ENCODE assay signal across 1 cellular context in the genomic region with DNA sequence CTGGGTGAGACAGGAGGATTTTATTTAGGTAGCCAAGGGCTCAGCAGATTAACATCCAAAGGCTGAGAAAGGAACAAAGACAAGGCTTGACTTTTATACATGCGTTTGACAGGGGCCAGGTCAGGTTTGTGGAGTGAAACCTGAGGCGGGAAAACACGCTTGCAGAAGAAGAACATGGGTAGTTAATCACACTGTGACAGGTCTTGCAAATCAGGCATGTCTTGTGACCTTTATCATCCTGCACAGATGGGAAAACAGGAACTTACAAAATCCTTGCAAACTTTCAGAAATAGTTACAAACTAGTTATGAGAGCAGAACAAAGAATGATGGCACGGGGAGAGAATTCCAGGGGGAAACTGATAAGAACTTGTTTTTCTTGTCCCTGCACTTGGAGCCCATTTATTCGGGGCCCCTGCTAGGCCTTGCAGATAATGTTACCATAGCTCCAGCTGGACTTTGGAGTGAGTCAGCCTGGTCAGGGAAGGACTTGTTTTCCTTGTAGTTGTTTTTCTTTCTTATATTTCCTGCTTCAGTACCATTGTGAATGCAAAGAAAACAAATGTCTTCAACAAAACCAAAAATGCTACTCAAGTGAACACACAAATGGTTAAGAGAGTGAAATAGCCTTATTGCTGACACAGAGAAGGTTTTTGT.
TF ChIP-seq lines count a peak whose summit lies in the region.

No MANE protein-coding gene starts in this region.

TF ChIP-seq in K562, 482 proteins besides CTCF, POLR2A, EP300 and RAD21 (continued from another document and continues in another):
- TF ChIP-seq BHLHE40 (IDR thresholded peaks at IDR 0.05; ENCODE audit: low read length): peak; percentile 82; the same call in 1 of the 2 replicates
- no peak for TF ChIP-seq ZFPM2 (CRISPR knock-in tag; IDR thresholded peaks at IDR 0.05)
- TF ChIP-seq CCAR2 (IDR thresholded peaks at IDR 0.05; ENCODE audit: low read depth, low read length): no peak
- TF ChIP-seq, protein P1, sequence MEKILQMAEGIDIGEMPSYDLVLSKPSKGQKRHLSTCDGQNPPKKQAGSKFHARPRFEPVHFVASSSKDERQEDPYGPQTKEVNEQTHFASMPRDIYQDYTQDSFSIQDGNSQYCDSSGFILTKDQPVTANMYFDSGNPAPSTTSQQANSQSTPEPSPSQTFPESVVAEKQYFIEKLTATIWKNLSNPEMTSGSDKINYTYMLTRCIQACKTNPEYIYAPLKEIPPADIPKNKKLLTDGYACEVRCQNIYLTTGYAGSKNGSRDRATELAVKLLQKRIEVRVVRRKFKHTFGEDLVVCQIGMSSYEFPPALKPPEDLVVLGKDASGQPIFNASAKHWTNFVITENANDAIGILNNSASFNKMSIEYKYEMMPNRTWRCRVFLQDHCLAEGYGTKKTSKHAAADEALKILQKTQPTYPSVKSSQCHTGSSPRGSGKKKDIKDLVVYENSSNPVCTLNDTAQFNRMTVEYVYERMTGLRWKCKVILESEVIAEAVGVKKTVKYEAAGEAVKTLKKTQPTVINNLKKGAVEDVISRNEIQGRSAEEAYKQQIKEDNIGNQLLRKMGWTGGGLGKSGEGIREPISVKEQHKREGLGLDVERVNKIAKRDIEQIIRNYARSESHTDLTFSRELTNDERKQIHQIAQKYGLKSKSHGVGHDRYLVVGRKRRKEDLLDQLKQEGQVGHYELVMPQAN (IDR thresholded peaks at IDR 0.05; ENCODE audit: borderline replicate concordance): no peak
- no peak for TF ChIP-seq DNMT1 (IDR thresholded peaks at IDR 0.05)
- TF ChIP-seq NBN (IDR thresholded peaks at IDR 0.05; ENCODE audit: low read depth): peak; percentile 51; the same call in 1 of the 2 replicates
- no peak for TF ChIP-seq SNIP1 (IDR thresholded peaks at IDR 0.05; ENCODE audit: low read depth)
- TF ChIP-seq MYC (IDR thresholded peaks at IDR 0.05; ENCODE audit: low read depth, low read length): no peak
- TF ChIP-seq MYC (CRISPR knock-in tag; IDR thresholded peaks at IDR 0.05; ENCODE audit: borderline replicate concordance, low read depth): no peak
- TF ChIP-seq FOXM1 (IDR thresholded peaks at IDR 0.05; ENCODE audit: low read depth): peak; percentile 62; the same call in 1 of the 2 replicates
- TF ChIP-seq FOXM1 (CRISPR knock-in tag; IDR thresholded peaks at IDR 0.05; ENCODE audit: low read depth): no peak
- TF ChIP-seq MCM2 (IDR thresholded peaks at IDR 0.05; ENCODE audit: low read depth): no peak
- TF ChIP-seq ZNF57 (CRISPR knock-in tag; IDR thresholded peaks at IDR 0.05): no peak
- TF ChIP-seq ZNF280A (IDR thresholded peaks at IDR 0.05; ENCODE audit: low read depth, partially characterized antibody): no peak
- no peak for TF ChIP-seq TFAM (CRISPR knock-in tag; conservative IDR thresholded peaks at IDR 0.05)
- TF ChIP-seq, protein P2, sequence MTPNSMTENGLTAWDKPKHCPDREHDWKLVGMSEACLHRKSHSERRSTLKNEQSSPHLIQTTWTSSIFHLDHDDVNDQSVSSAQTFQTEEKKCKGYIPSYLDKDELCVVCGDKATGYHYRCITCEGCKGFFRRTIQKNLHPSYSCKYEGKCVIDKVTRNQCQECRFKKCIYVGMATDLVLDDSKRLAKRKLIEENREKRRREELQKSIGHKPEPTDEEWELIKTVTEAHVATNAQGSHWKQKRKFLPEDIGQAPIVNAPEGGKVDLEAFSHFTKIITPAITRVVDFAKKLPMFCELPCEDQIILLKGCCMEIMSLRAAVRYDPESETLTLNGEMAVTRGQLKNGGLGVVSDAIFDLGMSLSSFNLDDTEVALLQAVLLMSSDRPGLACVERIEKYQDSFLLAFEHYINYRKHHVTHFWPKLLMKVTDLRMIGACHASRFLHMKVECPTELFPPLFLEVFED (CRISPR knock-in tag; conservative IDR thresholded peaks at IDR 0.05): no peak
- TF ChIP-seq TCF3 (CRISPR knock-in tag; IDR thresholded peaks at IDR 0.05): peak; percentile 82
- no peak for TF ChIP-seq HIVEP1 (CRISPR knock-in tag; IDR thresholded peaks at IDR 0.05)
- no peak for TF ChIP-seq FOXP1 (CRISPR knock-in tag; IDR thresholded peaks at IDR 0.05)
- TF ChIP-seq ZNF134 (CRISPR knock-in tag; conservative IDR thresholded peaks at IDR 0.05): no peak
- TF ChIP-seq ZNF311 (CRISPR knock-in tag; IDR thresholded peaks at IDR 0.05): no peak
- TF ChIP-seq, protein P3, sequence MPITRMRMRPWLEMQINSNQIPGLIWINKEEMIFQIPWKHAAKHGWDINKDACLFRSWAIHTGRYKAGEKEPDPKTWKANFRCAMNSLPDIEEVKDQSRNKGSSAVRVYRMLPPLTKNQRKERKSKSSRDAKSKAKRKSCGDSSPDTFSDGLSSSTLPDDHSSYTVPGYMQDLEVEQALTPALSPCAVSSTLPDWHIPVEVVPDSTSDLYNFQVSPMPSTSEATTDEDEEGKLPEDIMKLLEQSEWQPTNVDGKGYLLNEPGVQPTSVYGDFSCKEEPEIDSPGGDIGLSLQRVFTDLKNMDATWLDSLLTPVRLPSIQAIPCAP (CRISPR knock-in tag; IDR thresholded peaks at IDR 0.05; ENCODE audit: borderline replicate concordance): no peak
- TF ChIP-seq L3MBTL2 (IDR thresholded peaks at IDR 0.05): peak; percentile 60
- TF ChIP-seq ZBTB12 (CRISPR knock-in tag; IDR thresholded peaks at IDR 0.05): no peak
- TF ChIP-seq, protein P4, sequence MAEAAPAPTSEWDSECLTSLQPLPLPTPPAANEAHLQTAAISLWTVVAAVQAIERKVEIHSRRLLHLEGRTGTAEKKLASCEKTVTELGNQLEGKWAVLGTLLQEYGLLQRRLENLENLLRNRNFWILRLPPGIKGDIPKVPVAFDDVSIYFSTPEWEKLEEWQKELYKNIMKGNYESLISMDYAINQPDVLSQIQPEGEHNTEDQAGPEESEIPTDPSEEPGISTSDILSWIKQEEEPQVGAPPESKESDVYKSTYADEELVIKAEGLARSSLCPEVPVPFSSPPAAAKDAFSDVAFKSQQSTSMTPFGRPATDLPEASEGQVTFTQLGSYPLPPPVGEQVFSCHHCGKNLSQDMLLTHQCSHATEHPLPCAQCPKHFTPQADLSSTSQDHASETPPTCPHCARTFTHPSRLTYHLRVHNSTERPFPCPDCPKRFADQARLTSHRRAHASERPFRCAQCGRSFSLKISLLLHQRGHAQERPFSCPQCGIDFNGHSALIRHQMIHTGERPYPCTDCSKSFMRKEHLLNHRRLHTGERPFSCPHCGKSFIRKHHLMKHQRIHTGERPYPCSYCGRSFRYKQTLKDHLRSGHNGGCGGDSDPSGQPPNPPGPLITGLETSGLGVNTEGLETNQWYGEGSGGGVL (CRISPR knock-in tag; IDR thresholded peaks at IDR 0.05): no peak
- TF ChIP-seq PHTF2 (CRISPR knock-in tag; IDR thresholded peaks at IDR 0.05): no peak
- TF ChIP-seq ZFP36 (IDR thresholded peaks at IDR 0.05; ENCODE audit: low read depth, low read length, partially characterized antibody): no peak
- TF ChIP-seq ARID2 (IDR thresholded peaks at IDR 0.05): no peak
- TF ChIP-seq ZNF695 (CRISPR knock-in tag; IDR thresholded peaks at IDR 0.05): no peak
- no peak for TF ChIP-seq ZNF253 (CRISPR knock-in tag; conservative IDR thresholded peaks at IDR 0.05)
- TF ChIP-seq RNF2 (IDR thresholded peaks at IDR 0.05): peak; percentile 41; the same call in 1 of the 2 replicates
- TF ChIP-seq CREB1 (IDR thresholded peaks at IDR 0.05): no peak
- TF ChIP-seq CREB1 (CRISPR knock-in tag; IDR thresholded peaks at IDR 0.05): no peak
- no peak for TF ChIP-seq POLR2B (IDR thresholded peaks at IDR 0.05; ENCODE audit: low read depth, partially characterized antibody)
- no peak for TF ChIP-seq RBFOX2 (IDR thresholded peaks at IDR 0.05; ENCODE audit: low read depth, low read length)
- peak in 1 of 2 experiments; percentile 64 for TF ChIP-seq E2F6 (IDR thresholded peaks at IDR 0.05; ENCODE audit: borderline replicate concordance in 1 of 2, extremely low read depth in 1 of 2, insufficient read depth in 1 of 2, insufficient read length in 1 of 2, low read depth in 1 of 2, low read length in 1 of 2, poor library complexity in 1 of 2, severe bottlenecking in 1 of 2)
- TF ChIP-seq CHD4 (IDR thresholded peaks at IDR 0.05; ENCODE audit: insufficient read depth, insufficient replicate concordance, low read depth, low read length, poor library complexity, severe bottlenecking): no peak
- TF ChIP-seq PHB2 (IDR thresholded peaks at IDR 0.05; ENCODE audit: low read depth): 0 out of 2 replicates have a peak, but pooled peaks have one; percentile 19
- TF ChIP-seq NCOA2 (IDR thresholded peaks at IDR 0.05; ENCODE audit: partially characterized antibody in 2 of 2): no peak
- no peak for TF ChIP-seq SAFB (IDR thresholded peaks at IDR 0.05; ENCODE audit: borderline replicate concordance, low read depth, low read length)
- TF ChIP-seq BRF1 (IDR thresholded peaks at IDR 0.05; ENCODE audit: borderline replicate concordance, extremely low read depth, insufficient read length): no peak
- TF ChIP-seq CBFA2T3 (IDR thresholded peaks at IDR 0.05): peak; percentile 90
- no peak for TF ChIP-seq ZNF778 (CRISPR knock-in tag; IDR thresholded peaks at IDR 0.05)
- no peak for TF ChIP-seq PHF8 (IDR thresholded peaks at IDR 0.05; ENCODE audit: borderline replicate concordance, low read length)
- no peak for TF ChIP-seq HBP1 (CRISPR knock-in tag; IDR thresholded peaks at IDR 0.05)
- TF ChIP-seq TAF15 (IDR thresholded peaks at IDR 0.05; ENCODE audit: low read depth, low read length): no peak
- TF ChIP-seq ZNF224 (CRISPR knock-in tag; IDR thresholded peaks at IDR 0.05): no peak
- TF ChIP-seq, protein P5, sequence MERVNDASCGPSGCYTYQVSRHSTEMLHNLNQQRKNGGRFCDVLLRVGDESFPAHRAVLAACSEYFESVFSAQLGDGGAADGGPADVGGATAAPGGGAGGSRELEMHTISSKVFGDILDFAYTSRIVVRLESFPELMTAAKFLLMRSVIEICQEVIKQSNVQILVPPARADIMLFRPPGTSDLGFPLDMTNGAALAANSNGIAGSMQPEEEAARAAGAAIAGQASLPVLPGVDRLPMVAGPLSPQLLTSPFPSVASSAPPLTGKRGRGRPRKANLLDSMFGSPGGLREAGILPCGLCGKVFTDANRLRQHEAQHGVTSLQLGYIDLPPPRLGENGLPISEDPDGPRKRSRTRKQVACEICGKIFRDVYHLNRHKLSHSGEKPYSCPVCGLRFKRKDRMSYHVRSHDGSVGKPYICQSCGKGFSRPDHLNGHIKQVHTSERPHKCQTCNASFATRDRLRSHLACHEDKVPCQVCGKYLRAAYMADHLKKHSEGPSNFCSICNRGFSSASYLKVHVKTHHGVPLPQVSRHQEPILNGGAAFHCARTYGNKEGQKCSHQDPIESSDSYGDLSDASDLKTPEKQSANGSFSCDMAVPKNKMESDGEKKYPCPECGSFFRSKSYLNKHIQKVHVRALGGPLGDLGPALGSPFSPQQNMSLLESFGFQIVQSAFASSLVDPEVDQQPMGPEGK (CRISPR knock-in tag; IDR thresholded peaks at IDR 0.05; ENCODE audit: borderline replicate concordance): no peak
- TF ChIP-seq BRD4 (IDR thresholded peaks at IDR 0.05): no peak
- no peak for TF ChIP-seq RFX7 (CRISPR knock-in tag; IDR thresholded peaks at IDR 0.05)
- TF ChIP-seq U2AF2 (optimal IDR thresholded peaks at IDR 0.05; ENCODE audit: low read depth, low read length): no peak
- no peak for TF ChIP-seq ERF (CRISPR knock-in tag; IDR thresholded peaks at IDR 0.05)
- no peak for TF ChIP-seq ZNF354B (CRISPR knock-in tag; IDR thresholded peaks at IDR 0.05)
- TF ChIP-seq NR2F6 (CRISPR knock-in tag; IDR thresholded peaks at IDR 0.05): no peak
